Comparison of ENCODE assay signal across 12 cellular contexts in the genomic region with DNA sequence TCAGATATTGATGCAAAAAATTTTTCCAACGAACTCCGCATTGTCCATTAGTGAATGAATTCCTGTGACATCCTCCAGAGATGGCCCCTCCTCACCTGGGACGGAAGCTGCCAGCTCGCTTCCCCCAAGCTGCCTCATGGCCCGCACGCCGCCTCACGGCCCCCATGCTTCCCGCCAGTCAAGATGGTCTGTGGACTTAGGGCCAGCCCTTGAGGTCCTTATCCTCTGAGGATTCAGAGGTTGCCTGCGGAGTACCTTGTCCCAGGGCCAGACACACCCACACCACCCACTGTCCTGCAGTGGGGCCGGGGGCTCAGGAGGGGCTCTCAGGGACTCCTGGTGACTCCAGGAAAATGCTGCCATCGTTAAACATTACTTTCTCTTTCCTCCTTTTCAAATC.
"Had no signal": no experiment of that assay in that cellular context is flagged by ENCODE, and none has a peak within 500 bp of the region (broad histone marks: within the 10 kb centered on the region; RNA-seq: fewer than 3 reads in every experiment).

No MANE protein-coding gene starts in this region.

- H3K4me3 Mint-ChIP-seq: activated T-helper 17 cell treated with anti-CD3 and anti-CD28 coated beads, Interleukin-2, amount 50 U/mL, for 72 hours; dendritic cell treated with granulocyte-macrophage colony-stimulating factor and Interleukin-4, amounts not matched to agents 40 ng/mL and 50 ng/mL, for 4 days; effector memory CD8-positive, alpha-beta T cell; stimulated activated naive CD8-positive, alpha-beta T cell treated with anti-CD3 and anti-CD28 coated beads, Interleukin-15, Interleukin-2, amounts not matched to agents 100 ng/mL and 50 ng/mL, for 24 hours had no signal

- H3K9me3 ChIP-seq: pancreas, suprapubic skin, upper lobe of left lung had no signal

- H3K27me3 Mint-ChIP-seq: activated T-helper 17 cell treated with anti-CD3 and anti-CD28 coated beads, Interleukin-2, amount 50 U/mL, for 72 hours; dendritic cell treated with granulocyte-macrophage colony-stimulating factor and Interleukin-4, amounts not matched to agents 40 ng/mL and 50 ng/mL, for 4 days; effector memory CD8-positive, alpha-beta T cell; stimulated activated naive CD8-positive, alpha-beta T cell treated with anti-CD3 and anti-CD28 coated beads, Interleukin-15, Interleukin-2, amounts not matched to agents 100 ng/mL and 50 ng/mL, for 24 hours had no signal

- DNase-seq: activated naive CD4-positive, alpha-beta T cell treated with anti-CD3 and anti-CD28 coated beads, Interleukin-2, amount 50 U/mL, for 16 hours; effector memory CD8-positive, alpha-beta T cell; pancreas; stimulated activated CD4-positive, alpha-beta T cell treated with anti-CD3 and anti-CD28 coated beads, Interleukin-4, amount 100 ng/mL, for 4 hours; stimulated activated CD8-positive, alpha-beta memory T cell treated with anti-CD3 and anti-CD28 coated beads, Interleukin-4, amount 100 ng/mL, for 48 hours had no signal

- H3K27ac ChIP-seq: pancreas, suprapubic skin, VCaP had no signal

- H3K27me3 ChIP-seq: pancreas, suprapubic skin, upper lobe of left lung had no signal

- H3K27ac Mint-ChIP-seq: activated T-helper 17 cell treated with anti-CD3 and anti-CD28 coated beads, Interleukin-2, amount 50 U/mL, for 72 hours; dendritic cell treated with granulocyte-macrophage colony-stimulating factor and Interleukin-4, amounts not matched to agents 40 ng/mL and 50 ng/mL, for 4 days; effector memory CD8-positive, alpha-beta T cell; stimulated activated naive CD8-positive, alpha-beta T cell treated with anti-CD3 and anti-CD28 coated beads, Interleukin-15, Interleukin-2, amounts not matched to agents 100 ng/mL and 50 ng/mL, for 24 hours had no signal

- H3K9me3 Mint-ChIP-seq: activated T-helper 17 cell treated with anti-CD3 and anti-CD28 coated beads, Interleukin-2, amount 50 U/mL, for 72 hours; dendritic cell treated with granulocyte-macrophage colony-stimulating factor and Interleukin-4, amounts not matched to agents 40 ng/mL and 50 ng/mL, for 4 days; effector memory CD8-positive, alpha-beta T cell; stimulated activated naive CD8-positive, alpha-beta T cell treated with anti-CD3 and anti-CD28 coated beads, Interleukin-15, Interleukin-2, amounts not matched to agents 100 ng/mL and 50 ng/mL, for 24 hours had no signal

- H3K4me1 Mint-ChIP-seq: activated T-helper 17 cell treated with anti-CD3 and anti-CD28 coated beads, Interleukin-2, amount 50 U/mL, for 72 hours had no signal

- H3K4me3 ChIP-seq: lung, pancreas, suprapubic skin, upper lobe of left lung had no signal

- ATAC-seq: activated T-helper 17 cell treated with anti-CD3 and anti-CD28 coated beads, Interleukin-2, amount 50 U/mL, for 72 hours; effector memory CD8-positive, alpha-beta T cell had no signal
